Comparison of ENCODE assay signal across 8 cellular contexts in genomic region chr5:128083033-128083810, GRCh38. TPM values are rescaled to one million over a fixed set of nuclear protein-coding genes. Genes with fewer than 3 reads are reported as not detected.
DNase-seq lines count a peak whose midpoint lies in the region; ATAC-seq and TF ChIP-seq lines count a peak whose summit lies in the region.

Gene SLC12A2 (plus strand): TSS chr5:128083766. CDS start chr5:128083955, 189 bp downstream.

- no peak for TF ChIP-seq CTCF in mucosa of descending colon (IDR thresholded peaks at IDR 0.05)

- H3K27ac ChIP-seq in epithelial cell of prostate = peak within 1 kb of the TSS; percentile 86

- H3K4me1 ChIP-seq in mucosa of descending colon (ENCODE audit: low read depth) = peaks cover 17% of the 10 kb centered on the region

- H3K4me3 ChIP-seq in mucosa of descending colon = peak within 1 kb of the TSS; percentile 81

- ATAC-seq in GM21528 (IDR thresholded peaks at IDR 0.05; ENCODE audit: low FRiP score, unreplicated experiment) (peak; percentile 70), mucosa of descending colon (peak; percentile 88)

- H3K36me3 ChIP-seq in mucosa of descending colon (ENCODE audit: low read depth) = no peaks in the 10 kb centered on the region

- DNase-seq in DMS 273 treated with DMSO at 0.1 percent for 48 hours (lab: John Stamatoyannopoulos, UW) (peak; percentile 83), HuH-7.5 (ENCODE audit: low spot score) (peak; percentile 71), OCI-M1 (lab: John Stamatoyannopoulos, UW) (peak; percentile 62), activated T-cell treated with anti-CD3 and anti-CD28 coated beads for 4 hours (peak; percentile 80), epithelial cell of prostate (ENCODE audit: low read depth, low spot score) (peak; percentile 88), mucosa of descending colon (peak; percentile 92 to 96 (median 93))
- peak; percentile 80 to 84 for DNase-seq in stimulated activated CD8-positive, alpha-beta memory T cell treated with anti-CD3 and anti-CD28 coated beads, Interleukin-4, amount 100 ng/mL, for 1 hour (ENCODE audit: low read depth in 2 of 2, low spot score in 1 of 2)

- intact Hi-C loops in mucosa of descending colon (cut with DNase I, micrococcal nuclease) = no loop called here

- no peaks in the 10 kb centered on the region for H3K9me3 ChIP-seq in mucosa of descending colon

RNA-seq across cellular contexts. Expression of gene SLC12A2, which starts in this region (rescaled TPM):
- total RNA-seq in mucosa of descending colon = 100 to 1,000 TPM in 2 of 3 donors, 10 to 100 TPM in 1; 67.6 to 207 (median 151) TPM

Comparison
In these comparisons a context has a peak if more than half of its experiments do, and no peak if none do; other contexts are left out.
1. Peak in every context shown above with its lines: DNase-seq, ATAC-seq, H3K4me3 ChIP-seq and H3K27ac ChIP-seq.